In the genomic region with DNA sequence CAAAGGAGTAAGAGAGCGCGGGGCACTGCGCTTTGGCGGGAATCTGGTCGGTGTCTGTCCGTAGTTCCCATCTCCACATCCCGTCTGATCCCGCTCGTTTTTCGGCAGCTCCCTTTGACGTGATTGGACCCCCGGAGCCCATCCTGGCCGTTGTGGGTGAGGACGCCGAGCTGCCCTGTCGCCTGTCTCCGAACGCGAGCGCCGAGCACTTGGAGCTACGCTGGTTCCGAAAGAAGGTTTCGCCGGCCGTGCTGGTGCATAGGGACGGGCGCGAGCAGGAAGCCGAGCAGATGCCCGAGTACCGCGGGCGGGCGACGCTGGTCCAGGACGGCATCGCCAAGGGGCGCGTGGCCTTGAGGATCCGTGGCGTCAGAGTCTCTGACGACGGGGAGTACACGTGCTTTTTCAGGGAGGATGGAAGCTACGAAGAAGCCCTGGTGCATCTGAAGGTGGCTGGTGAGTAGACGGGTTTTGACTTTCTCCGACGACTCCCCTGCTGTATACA, we compare ENCODE assay signal across 8 cellular contexts. TPM values are rescaled to one million over a fixed set of nuclear protein-coding genes. Genes with fewer than 3 reads are reported as not detected.
A peak's percentile ranks its signal among the peaks of the same experiment; 100 is the strongest.
DNase-seq lines count a peak whose midpoint lies in the region; ATAC-seq, FAIRE-seq and TF ChIP-seq lines count a peak whose summit lies in the region.

No MANE protein-coding gene starts in this region.

- no peak for FAIRE-seq in H1 (lab: Jason Lieb, UNC)

- peak overlapping the region; percentile 80 to 86 for H3K4me2 ChIP-seq in H1 (ENCODE audit: insufficient read depth in 1 of 2, low read depth in 2 of 2, low read length in 2 of 2)

- H2BK15ac ChIP-seq in H1 (ENCODE audit: low read length): no peak overlapping the region

- no peak for TF ChIP-seq EP300 in H1 (IDR thresholded peaks at IDR 0.05; ENCODE audit: borderline replicate concordance in 1 of 2, low read depth in 2 of 2, low read length in 2 of 2)

- no peaks in the 10 kb centered on the region for H3K79me1 ChIP-seq in H1 (ENCODE audit: low read depth, low read length)

- no peaks in the 10 kb centered on the region for H3K36me3 Mint-ChIP-seq in naive B cell

- H4K5ac ChIP-seq in H1 (ENCODE audit: insufficient read length, low read depth, low read length): no peak overlapping the region

- no peak overlapping the region for H2AK5ac ChIP-seq in H1 (ENCODE audit: low read depth, low read length)

- H3K4ac ChIP-seq in H1 (replicated peaks; ENCODE audit: insufficient read length, low read depth, low read length): no peak overlapping the region

- H3K27me3 ChIP-seq in H1 (replicated peaks in 1 of 4; ENCODE audit: control insufficient read depth in 3 of 4, extremely low read depth in 1 of 4, insufficient read depth in 3 of 4, low read length in 3 of 4) (peaks cover 13 to 30% (median 26%) of the 10 kb centered on the region in 4 experiments), thyroid gland (no peaks in the 10 kb centered on the region)

- no peak overlapping the region for H2BK12ac ChIP-seq in H1 (ENCODE audit: low read depth, low read length)

- WGBS in H1 (ENCODE audit: extremely low coverage in 1 of 2, insufficient coverage in 1 of 2, insufficient read length in 1 of 2, insufficient replicate concordance in 2 of 2, low coverage in 1 of 2, low lambda C conversion rate in 2 of 2, missing lambda C conversion rate in 1 of 2), 2 experiments: 10% methylated on average over 49 of the region's 49 CpGs; no CpG with 5 or more reads in 1 of the 2 experiments
- 7 to 13% methylated on average over 26 to 44 of the region's 49 CpGs for WGBS in thyroid gland, 2 donors

- no peaks in the 10 kb centered on the region for H3K79me2 ChIP-seq in H1 (ENCODE audit: control insufficient read depth in 1 of 2, insufficient read depth in 2 of 2, low read length in 2 of 2)

- TF ChIP-seq POLR2A in H1 (IDR thresholded peaks at IDR 0.05; ENCODE audit: control extremely low read depth in 1 of 2, low read depth in 2 of 2, low read length in 2 of 2) (no peak), thyroid gland (IDR thresholded peaks at IDR 0.05) (no peak)

- H2BK20ac ChIP-seq in H1 (ENCODE audit: low read length): no peak overlapping the region

- no peak overlapping the region for H3K14ac ChIP-seq in H1 (ENCODE audit: insufficient read length)

- H2AFZ ChIP-seq in H1 (ENCODE audit: low read length): peak overlapping the region; percentile 71

- no peak overlapping the region for H3K56ac ChIP-seq in H1 (replicated peaks; ENCODE audit: insufficient read length, low read depth, low read length)

- no peaks in the 10 kb centered on the region for H3K9me3 Mint-ChIP-seq in naive B cell

- H3K36me3 ChIP-seq in HEK293 (ENCODE audit: control insufficient read depth in 2 of 2, insufficient read depth in 1 of 2, low read length in 2 of 2) (no peaks in the 10 kb centered on the region), H1 (ENCODE audit: control insufficient read depth in 2 of 4, insufficient read depth in 4 of 4, low read length in 3 of 4) (no peaks in the 10 kb centered on the region), thyroid gland (no peaks in the 10 kb centered on the region)

- no peaks in the 10 kb centered on the region for H4K20me1 ChIP-seq in H1 (replicated peaks in 1 of 2; ENCODE audit: control insufficient read depth in 1 of 2, insufficient read depth in 2 of 2, low read length in 2 of 2)

- H4K8ac ChIP-seq in H1 (ENCODE audit: extremely low read depth, insufficient read depth, low read length): no peak overlapping the region

- peak overlapping the region; percentile 16 for H3K4me3 ChIP-seq in HEK293 (ENCODE audit: low read depth, low read length)
- peak overlapping the region; percentile 33 to 56 (median 42) for H3K4me3 ChIP-seq in H1 (ENCODE audit: extremely low read depth in 1 of 4, insufficient read depth in 2 of 4, low read depth in 3 of 4, low read length in 4 of 4)
- H3K4me3 ChIP-seq in thyroid gland (replicated peaks in 1 of 3): peak overlapping the region in 1 of 3 donors; percentile 8

- H3K9me3 ChIP-seq in HEK293 (ENCODE audit: control insufficient read depth, insufficient read depth, low read depth, low read length) (no peaks in the 10 kb centered on the region), H1 (ENCODE audit: insufficient read depth in 2 of 2, low read depth in 1 of 2, low read length in 1 of 2) (no peaks in the 10 kb centered on the region), thyroid gland (no peaks in the 10 kb centered on the region)

- no peak for TF ChIP-seq RAD21 in H1 (IDR thresholded peaks at IDR 0.05 in 1 of 2, conservative IDR thresholded peaks at IDR 0.05 in 1 of 2; ENCODE audit: low read depth in 2 of 2, low read length in 2 of 2)

- H3K27ac ChIP-seq in HEK293 (ENCODE audit: extremely low read depth, low read depth, low read length) (no peak overlapping the region), H1 (ENCODE audit: low read depth, low read length) (no peak overlapping the region), thyroid gland (no peak overlapping the region)

- H3K18ac ChIP-seq in H1 (ENCODE audit: extremely low read depth, low read length): peak overlapping the region; percentile 65

- TF ChIP-seq CTCF in HEK293 (tag by site-specific recombination; IDR thresholded peaks at IDR 0.05): no peak
- TF ChIP-seq CTCF in H1 (IDR thresholded peaks at IDR 0.05; ENCODE audit: control extremely low read depth in 1 of 3, insufficient read depth in 1 of 3, low read depth in 1 of 3, low read length in 3 of 3): no peak
- no peak for TF ChIP-seq CTCF in thyroid gland (IDR thresholded peaks at IDR 0.05)

- DNase-seq in activated CD4-positive, alpha-beta T cell treated with anti-CD3 and anti-CD28 coated beads, Interleukin-2, amount 50 U/mL, for 1 hour: peak; percentile 22
- DNase-seq in H1 (ENCODE audit: low read depth in 1 of 2, low spot score in 2 of 2): peak; percentile 7 to 72
- peak; percentile 47 for DNase-seq in naive B cell
- DNase-seq in thyroid gland: peak; percentile 15 to 17
- no peak for DNase-seq in cerebellar nuclear complex (lab: John Stamatoyannopoulos, UW)

- CTCF ChIA-PET in HEK293 (lab: Yijun Ruan, JAX): interaction anchor here (0.8 to 1.2 kb wide), 2 partner anchors 11 to 168 kb away, joined by 3 to 4 read pairs; no protein-coding TSS in a partner anchor
- CTCF ChIA-PET in H1 (lab: Charles Lee; ENCODE audit: partially characterized antibody): interaction anchor here (0.9 to 1.7 kb wide), 6 partner anchors 9 to 160 kb away, joined by 3 to 5 read pairs (median 3); no protein-coding TSS in a partner anchor

- no peak overlapping the region for H4K91ac ChIP-seq in H1 (replicated peaks; ENCODE audit: insufficient read length, low read length)

- H3K4me1 Mint-ChIP-seq in naive B cell: peaks cover 20 to 21% (median 21%) of the 10 kb centered on the region in 3 donors

- peaks cover 0 to 27% (median 11%) of the 10 kb centered on the region in 3 donors for H3K27me3 Mint-ChIP-seq in naive B cell

- no peak overlapping the region for H3K9ac ChIP-seq in H1 (replicated peaks in 1 of 4; ENCODE audit: extremely low read depth in 1 of 4, low read depth in 3 of 4, low read length in 3 of 4)

- no peaks in the 10 kb centered on the region; the same call in 1 of the 2 replicates for H3K23me2 ChIP-seq in H1 (ENCODE audit: low read depth, low read length)

- no peak overlapping the region for H2BK5ac ChIP-seq in H1 (ENCODE audit: low read depth, low read length)

- ATAC-seq in naive B cell (ENCODE audit: low read depth in 2 of 2) (peak; percentile 76 to 77), HG02981 (IDR thresholded peaks at IDR 0.05; ENCODE audit: unreplicated experiment) (no peak), GM21723 (IDR thresholded peaks at IDR 0.05; ENCODE audit: unreplicated experiment) (no peak)

- H3K27ac Mint-ChIP-seq in naive B cell: peak overlapping the region in 4 of 6 donors; percentile 21 to 57 (median 49)

- POLR2A ChIA-PET in HEK293 (lab: Yijun Ruan, JAX): interaction anchor here (0.5 to 1.4 kb wide), 2 partner anchors 15 to 20 kb away, joined by 4 to 5 read pairs; no protein-coding TSS in a partner anchor
- POLR2A ChIA-PET in H1 (lab: Charles Lee; ENCODE audit: partially characterized antibody): interaction anchor here (0.5 to 2.1 kb wide), 6 partner anchors 20 to 284 kb away, joined by 3 to 9 read pairs (median 3); partner anchors contain the start of gene HMGN4

- H3K23ac ChIP-seq in H1 (ENCODE audit: insufficient read length): no peak overlapping the region

- no peak overlapping the region for H2BK120ac ChIP-seq in H1 (replicated peaks; ENCODE audit: low read depth, low read length)

- H3K4me1 ChIP-seq in HEK293 (ENCODE audit: control insufficient read depth, insufficient read depth, low read length) (no peaks in the 10 kb centered on the region), H1 (replicated peaks in 1 of 4; ENCODE audit: control insufficient read depth in 3 of 4, insufficient read depth in 4 of 4, low read length in 3 of 4) (peaks cover 0 to 5% (median under 1%) of the 10 kb centered on the region in 4 experiments; a peak in 1 of 7 replicates), thyroid gland (peaks cover 3 to 10% of the 10 kb centered on the region in 2 donors)

- intact Hi-C loops in thyroid gland (cut with DNase I): no loop called here

- H3K4me3 Mint-ChIP-seq in naive B cell: peak overlapping the region; percentile 81 to 93 (median 90)

RNA-seq across cellular contexts. Expression of gene BTN1A1, which starts 1.4 kb away (rescaled TPM):
- total RNA-seq in H1 (2021; fragmentation: NEBNext Ultra II Directional; extraction: Animal tissue kit (Norgen Biotek cat#: 25700)): 0.28 and 0.55 TPM in 2 replicates
- polyA plus RNA-seq in H1 (2011; rRNA removed) (0.22 and 0.35 TPM in 2 replicates), naive B cell (ENCODE audit: low read depth in 6 of 6) (under 1 TPM in 2 of 6 donors, not detected in 4; 0.19 to 0.25 TPM)
- 0.30 TPM for polyA plus RNA-seq in H1 (2011; cell fraction: cytosol; rRNA removed)
- 0.21 TPM for polyA plus RNA-seq in H1 (2011; cell fraction: nucleus; rRNA removed)
- polyA plus RNA-seq in H1 (2012, experiment 1 of 2): 0.23 to 0.55 TPM (median 0.37 TPM) in 4 replicates
- 0.26 TPM for polyA plus RNA-seq in H1 (2012, experiment 2 of 2)
- polyA plus RNA-seq in H1 (2013, experiment 1 of 2): 0.51 TPM
- 0.63 TPM for polyA plus RNA-seq in H1 (2013, experiment 2 of 2)
- 0.10 and 0.32 TPM in 2 replicates for polyA minus RNA-seq in H1 (2011; rRNA and poly(A)+ RNA removed)
- polyA minus RNA-seq in H1 (2011; cell fraction: cytosol; rRNA and poly(A)+ RNA removed): not detected
- polyA minus RNA-seq in H1 (2011; cell fraction: nucleus; rRNA and poly(A)+ RNA removed): 0.30 TPM
- not detected for total RNA-seq in thyroid gland

RNA-seq across cellular contexts. Expression of gene HMGN4, which starts 36.6 kb away (rescaled TPM):
- 61.9 and 66.4 TPM in 2 replicates for total RNA-seq in H1 (2021; fragmentation: NEBNext Ultra II Directional; extraction: Animal tissue kit (Norgen Biotek cat#: 25700))
- polyA plus RNA-seq in H1 (2011; rRNA removed) (18.3 and 23.4 TPM in 2 replicates), naive B cell (ENCODE audit: low read depth in 6 of 6) (100 to 1,000 TPM; 127 to 198 (median 172) TPM)
- polyA plus RNA-seq in H1 (2011; cell fraction: cytosol; rRNA removed): 36.0 TPM
- polyA plus RNA-seq in H1 (2011; cell fraction: nucleus; rRNA removed): 10.5 TPM
- polyA plus RNA-seq in H1 (2012, experiment 1 of 2): 47.5 to 70.6 TPM (median 56.2 TPM) in 4 replicates
- 12.3 TPM for polyA plus RNA-seq in H1 (2012, experiment 2 of 2)
- polyA plus RNA-seq in H1 (2013, experiment 1 of 2): 31.2 TPM
- 33.0 TPM for polyA plus RNA-seq in H1 (2013, experiment 2 of 2)
- polyA minus RNA-seq in H1 (2011; rRNA and poly(A)+ RNA removed): 26.4 and 39.0 TPM in 2 replicates
- 23.9 TPM for polyA minus RNA-seq in H1 (2011; cell fraction: cytosol; rRNA and poly(A)+ RNA removed)
- polyA minus RNA-seq in H1 (2011; cell fraction: nucleus; rRNA and poly(A)+ RNA removed): 10.3 TPM
- total RNA-seq in thyroid gland: 10 to 100 TPM; 54.6 to 68.4 (median 63.8) TPM

RNA-seq across cellular contexts. Expression of gene BTN2A1, which starts 43.8 kb away (rescaled TPM):
- 10.6 and 11.0 TPM in 2 replicates for total RNA-seq in H1 (2021; fragmentation: NEBNext Ultra II Directional; extraction: Animal tissue kit (Norgen Biotek cat#: 25700))
- polyA plus RNA-seq in H1 (2011; rRNA removed): 8.7 and 8.9 TPM in 2 replicates
- 11.6 TPM for polyA plus RNA-seq in H1 (2011; cell fraction: cytosol; rRNA removed)
- 16.1 TPM for polyA plus RNA-seq in H1 (2011; cell fraction: nucleus; rRNA removed)
- 11.0 to 13.9 TPM (median 11.8 TPM) in 4 replicates for polyA plus RNA-seq in H1 (2012, experiment 1 of 2)
- polyA plus RNA-seq in H1 (2012, experiment 2 of 2): 3.7 TPM
- 9.1 TPM for polyA plus RNA-seq in H1 (2013, experiment 1 of 2)
- polyA plus RNA-seq in H1 (2013, experiment 2 of 2): 9.8 TPM
- 12.9 and 13.4 TPM in 2 replicates for polyA minus RNA-seq in H1 (2011; rRNA and poly(A)+ RNA removed)
- 4.9 TPM for polyA minus RNA-seq in H1 (2011; cell fraction: cytosol; rRNA and poly(A)+ RNA removed)
- polyA minus RNA-seq in H1 (2011; cell fraction: nucleus; rRNA and poly(A)+ RNA removed): 12.0 TPM
- polyA plus RNA-seq in naive B cell (ENCODE audit: low read depth in 6 of 6): 10 to 100 TPM in 5 of 6 donors, 1 to 10 TPM in 1; 8.4 to 21.4 (median 13.0) TPM
- 10 to 100 TPM in 3 of 4 donors, 1 to 10 TPM in 1; 9.9 to 12.3 (median 11.6) TPM for total RNA-seq in thyroid gland

Comparison
In these comparisons a context has a peak if more than half of its experiments do, and no peak if none do; other contexts are left out.
1. DNase-seq: peak in activated CD4-positive, alpha-beta T cell treated with anti-CD3 and anti-CD28 coated beads, Interleukin-2, amount 50 U/mL, for 1 hour (single experiment), H1 (2 of 2), naive B cell (single experiment) and thyroid gland (2 of 2); none in cerebellar nuclear complex (0 of 2).
2. ATAC-seq: peak in naive B cell (2 of 2); none in HG02981 (single experiment) and GM21723 (single experiment).